Comparison of ENCODE assay signal across 1 cellular context in genomic region chr12:46786774-46787173, GRCh38.
TF ChIP-seq lines count a peak whose summit lies in the region.

No MANE protein-coding gene starts in this region.

TF ChIP-seq in endothelial cell of umbilical vein, 7 proteins besides CTCF, POLR2A, EP300 and RAD21:
- TF ChIP-seq MYC (IDR thresholded peaks at IDR 0.05; ENCODE audit: low read depth, low read length) = no peak
- no peak for TF ChIP-seq FOS (IDR thresholded peaks at IDR 0.05; ENCODE audit: borderline replicate concordance, insufficient read depth, low read length)
- TF ChIP-seq JUN (IDR thresholded peaks at IDR 0.05; ENCODE audit: borderline replicate concordance, insufficient read depth, insufficient read length, low read depth) = peak; percentile 7
